Comparison of ENCODE assay signal across 15 cellular contexts in genomic region chr9:70404261-70404660, GRCh38. TPM values are rescaled to one million over a fixed set of nuclear protein-coding genes. Genes with fewer than 3 reads are reported as not detected.
DNase-seq lines count a peak whose midpoint lies in the region; ATAC-seq and TF ChIP-seq lines count a peak whose summit lies in the region.
"Had no signal": no experiment of that assay in that cellular context is flagged by ENCODE, and none has a peak within 500 bp of the region (broad histone marks: within the 10 kb centered on the region; RNA-seq: fewer than 3 reads in every experiment).

No MANE protein-coding gene starts in this region.

- H3K9ac ChIP-seq in duodenal mucosa (ENCODE audit: low read depth in 1 of 2, low read length in 2 of 2), result peak overlapping the region in 1 of 2 donors; percentile 4

- no peak for DNase-seq in heart left ventricle
- no peak for DNase-seq in cardiac septum (ENCODE audit: low spot score)
- no peak for DNase-seq in gastrocnemius medialis
- peak in 1 of 2 donors; percentile 67 for DNase-seq in vagina (ENCODE audit: extremely low spot score in 2 of 2)
- DNase-seq in D341Med (ENCODE audit: low spot score), result no peak
- DNase-seq in kidney tubule cell (ENCODE audit: low spot score), result no peak
- DNase-seq in NCI-H748 treated with DMSO at 0.1 percent for 48 hours (lab: John Stamatoyannopoulos, UW), result no peak
- DNase-seq: activated CD4-positive, alpha-beta T cell treated with anti-CD3 and anti-CD28 coated beads, Interleukin-2, amount 50 U/mL, for 48 hours; activated naive CD4-positive, alpha-beta T cell; caudate nucleus; KBM-7; NCI-H1417; occipital lobe had no signal

- intact Hi-C loops in heart left ventricle (cut with DNase I) (loop anchor here in 2 of 10 donors (5.0 to 10.0 kb wide), 2 partner anchors 47 to 201 kb away; no protein-coding TSS in a partner anchor), cardiac septum (cut with DNase I) (no loop called here), gastrocnemius medialis (cut with DNase I; ENCODE audit: low total_unique reads) (loop anchor here (5.0 kb wide), 1 partner anchor 52 kb away; no protein-coding TSS in a partner anchor), vagina (cut with DNase I) (no loop called here)

- TF ChIP-seq CTCF in heart left ventricle (IDR thresholded peaks at IDR 0.05) (no peak), gastrocnemius medialis (IDR thresholded peaks at IDR 0.05 in 4 of 5, conservative IDR thresholded peaks at IDR 0.05 in 1 of 5) (no peak), vagina (IDR thresholded peaks at IDR 0.05) (no peak)

- in situ Hi-C loops in gastrocnemius medialis (cut with MboI; ENCODE audit: low sequenced_read_pairs in 4 of 4), result loop anchor here in 1 of 4 donors (10.0 kb wide), 1 partner anchor 201 kb away; no protein-coding TSS in a partner anchor

- ATAC-seq in heart left ventricle, result no peak
- ATAC-seq in gastrocnemius medialis, result no peak

- peak overlapping the region in 3 of 12 donors; percentile 0 to 18 (median 8) for H3K4me3 ChIP-seq in heart left ventricle
- no peak overlapping the region for H3K4me3 ChIP-seq in duodenal mucosa (ENCODE audit: low read depth in 1 of 2, low read length in 2 of 2)
- peak overlapping the region; percentile 30 to 98 (median 42) for H3K4me3 ChIP-seq in gastrocnemius medialis
- no peak overlapping the region for H3K4me3 ChIP-seq in vagina
- H3K4me3 ChIP-seq: SJSA1 had no signal

- H3K4me1 ChIP-seq in heart left ventricle (peaks cover 32 to 100% (median 93%) of the 10 kb centered on the region in 12 donors), duodenal mucosa (ENCODE audit: control insufficient read depth in 1 of 2, insufficient read depth in 2 of 2, low read length in 2 of 2) (peaks cover 30 to 53% of the 10 kb centered on the region in 2 donors), gastrocnemius medialis (peaks cover 97% of the 10 kb centered on the region in 2 donors), vagina (peaks cover 97% of the 10 kb centered on the region)

- peaks cover 0 to 4% (median 0%) of the 10 kb centered on the region in 9 donors for H3K36me3 ChIP-seq in heart left ventricle
- peaks cover 0 to 4% of the 10 kb centered on the region in 2 donors for H3K36me3 ChIP-seq in duodenal mucosa (ENCODE audit: control insufficient read depth in 1 of 2, insufficient read depth in 2 of 2, low read length in 2 of 2)
- no peaks in the 10 kb centered on the region for H3K36me3 ChIP-seq in gastrocnemius medialis
- H3K36me3 ChIP-seq in vagina, result no peaks in the 10 kb centered on the region
- H3K36me3 ChIP-seq: SJSA1 had no signal

- WGBS in heart left ventricle, 4 donors, result 53 to 65% (median 60%) methylated on average over 2 of the region's 2 CpGs

- H3K27ac ChIP-seq in heart left ventricle (peak overlapping the region in 10 of 12 donors; percentile 22 to 86 (median 72)), duodenal mucosa (ENCODE audit: low read depth, low read length) (peak overlapping the region; percentile 15), gastrocnemius medialis (peak overlapping the region; percentile 78 to 100 (median 86)), vagina (peak overlapping the region; percentile 62)
- H3K27ac ChIP-seq: SJSA1 had no signal

- H3K9me3 ChIP-seq in heart left ventricle, result no peaks in the 10 kb centered on the region
- H3K9me3 ChIP-seq in duodenal mucosa (ENCODE audit: control insufficient read depth in 1 of 2, low read length in 2 of 2), result no peaks in the 10 kb centered on the region
- no peaks in the 10 kb centered on the region for H3K9me3 ChIP-seq in gastrocnemius medialis
- H3K9me3 ChIP-seq in vagina, result no peaks in the 10 kb centered on the region
- H3K9me3 ChIP-seq: SJSA1 had no signal

- TF ChIP-seq POLR2A in heart left ventricle (IDR thresholded peaks at IDR 0.05) (no peak), gastrocnemius medialis (IDR thresholded peaks at IDR 0.05) (no peak), vagina (IDR thresholded peaks at IDR 0.05) (no peak)

- H3K27me3 ChIP-seq in heart left ventricle, result no peaks in the 10 kb centered on the region
- H3K27me3 ChIP-seq in duodenal mucosa (ENCODE audit: control insufficient read depth in 1 of 2, insufficient read depth in 2 of 2, low read length in 2 of 2), result no peaks in the 10 kb centered on the region
- no peaks in the 10 kb centered on the region for H3K27me3 ChIP-seq in gastrocnemius medialis
- H3K27me3 ChIP-seq in vagina, result no peaks in the 10 kb centered on the region
- H3K27me3 ChIP-seq: SJSA1 had no signal

RNA-seq across cellular contexts. Expression of gene KLF9, which starts 10.2 kb away (rescaled TPM):
- total RNA-seq in heart left ventricle (10 to 100 TPM; 28.7 to 74.8 (median 46.0) TPM), cardiac septum (19.0 TPM), gastrocnemius medialis (100 to 1,000 TPM; 122 to 174 (median 169) TPM), vagina (98.5 TPM)
- 10 to 100 TPM; 25.8 to 53.6 TPM for polyA plus RNA-seq in heart left ventricle

Comparison
In these comparisons a context has a peak if more than half of its experiments do, and no peak if none do; other contexts are left out.
1. H3K27ac ChIP-seq: peak in every context shown above with its lines; median percentile 86 in gastrocnemius medialis; 72 in heart left ventricle; 62 in vagina; 15 in duodenal mucosa.
2. H3K4me3 ChIP-seq: peak in gastrocnemius medialis (4 of 4); none in duodenal mucosa (0 of 2) and vagina (0 of 2).